In the genomic region with DNA sequence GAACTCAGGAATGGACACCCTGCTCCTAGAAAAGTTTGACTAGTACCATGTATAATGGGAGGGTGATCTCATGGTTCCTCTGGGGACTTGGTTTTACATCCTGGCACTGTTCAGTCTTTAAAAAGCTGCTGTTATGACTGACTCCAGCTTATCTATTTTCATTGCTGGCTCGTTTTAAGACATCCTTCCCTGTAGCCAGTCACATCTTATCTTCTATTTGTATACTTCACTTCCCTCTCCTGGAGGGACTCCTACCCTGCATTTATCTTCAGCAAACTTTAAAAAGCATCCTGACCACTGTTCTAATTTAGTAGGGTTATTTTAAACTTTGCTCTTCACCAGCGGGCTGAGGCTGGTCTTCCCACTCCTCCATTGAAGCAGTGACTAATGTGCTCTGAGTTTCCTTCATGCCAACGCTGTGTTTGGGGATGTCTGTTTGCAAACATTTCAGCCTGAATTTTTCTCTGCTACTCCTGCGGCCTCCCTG, we compare ENCODE assay signal across 17 cellular contexts.
A peak's percentile ranks its signal among the peaks of the same experiment; 100 is the strongest.
DNase-seq lines count a peak whose midpoint lies in the region; ATAC-seq, FAIRE-seq and TF ChIP-seq lines count a peak whose summit lies in the region.
"Had no signal": no experiment of that assay in that cellular context is flagged by ENCODE, and none has a peak within 500 bp of the region (broad histone marks: within the 10 kb centered on the region; RNA-seq: fewer than 3 reads in every experiment).

No MANE protein-coding gene starts in this region.

- no peak overlapping the region for H3K4me3 Mint-ChIP-seq in astrocyte (ENCODE audit: unreplicated experiment)
- H3K4me3 Mint-ChIP-seq in activated T-helper 1 cell treated with anti-CD3 and anti-CD28 coated beads, Interleukin-12 subunit alpha, Interleukin-12 subunit beta, Interleukin-2, Interleukin-4 antibody, amounts not matched to agents 30 ng/mL and 10 ng/mL and 1 ng/mL, durations not matched to agents 14 hours and 24 hours and 36 hours = no peak overlapping the region
- H3K4me3 Mint-ChIP-seq: activated naive CD4-positive, alpha-beta T cell treated with anti-CD3 and anti-CD28 coated beads, Interleukin-2, amount 50 U/mL, for 24 hours had no signal

- no peak for FAIRE-seq in astrocyte (lab: Jason Lieb, UNC)
- FAIRE-seq: A204.1, G401.6 had no signal

- peaks cover 7% of the 10 kb centered on the region for H3K4me1 Mint-ChIP-seq in astrocyte (ENCODE audit: low read depth, unreplicated experiment)
- no peaks in the 10 kb centered on the region for H3K4me1 Mint-ChIP-seq in activated T-helper 1 cell treated with anti-CD3 and anti-CD28 coated beads, Interleukin-12 subunit alpha, Interleukin-12 subunit beta, Interleukin-2, Interleukin-4 antibody, amounts not matched to agents 30 ng/mL and 10 ng/mL and 1 ng/mL, durations not matched to agents 14 hours and 24 hours and 36 hours (ENCODE audit: low read depth)
- H3K4me1 Mint-ChIP-seq: activated naive CD4-positive, alpha-beta T cell treated with anti-CD3 and anti-CD28 coated beads, Interleukin-2, amount 50 U/mL, for 24 hours had no signal

- no peak overlapping the region for H3K4me2 ChIP-seq in astrocyte (ENCODE audit: low read length)

- no peak for TF ChIP-seq CTCF in astrocyte (IDR thresholded peaks at IDR 0.05; ENCODE audit: insufficient read depth, low read depth, low read length)
- TF ChIP-seq CTCF in GM13977 (IDR thresholded peaks at IDR 0.05; ENCODE audit: extremely low read depth, insufficient read depth, missing control alignments) = no peak

- no peaks in the 10 kb centered on the region for H3K9me3 ChIP-seq in astrocyte (ENCODE audit: insufficient read depth, low read depth, low read length)
- H3K9me3 ChIP-seq: spleen had no signal

- intact Hi-C loops in Right ventricle myocardium inferior (cut with DNase I) (loop anchor here (5.0 to 10.0 kb wide), 2 partner anchors 132 to 230 kb away; no protein-coding TSS in a partner anchor), cardiac septum (cut with DNase I) (loop anchor here (5.0 kb wide), 1 partner anchor 238 kb away; no protein-coding TSS in a partner anchor), left ventricle myocardium superior (cut with micrococcal nuclease) (no loop called here), posterior cingulate gyrus (cut with DNase I) (loop anchor here (10.0 kb wide), 1 partner anchor 120 kb away; no protein-coding TSS in a partner anchor)
- intact Hi-C loops in activated T-helper 1 cell treated with anti-CD3 and anti-CD28 coated beads, Interleukin-12 subunit alpha, Interleukin-12 subunit beta, Interleukin-2, Interleukin-4 antibody, amounts not matched to agents 30 ng/mL and 10 ng/mL and 1 ng/mL, durations not matched to agents 14 hours and 24 hours and 36 hours (cut with micrococcal nuclease) = no loop called here

- no peak overlapping the region for H3K27ac Mint-ChIP-seq in astrocyte (ENCODE audit: unreplicated experiment)
- no peak overlapping the region for H3K27ac Mint-ChIP-seq in activated T-helper 1 cell treated with anti-CD3 and anti-CD28 coated beads, Interleukin-12 subunit alpha, Interleukin-12 subunit beta, Interleukin-2, Interleukin-4 antibody, amounts not matched to agents 30 ng/mL and 10 ng/mL and 1 ng/mL, durations not matched to agents 14 hours and 24 hours and 36 hours
- H3K27ac Mint-ChIP-seq: activated naive CD4-positive, alpha-beta T cell treated with anti-CD3 and anti-CD28 coated beads, Interleukin-2, amount 50 U/mL, for 24 hours had no signal

- no peak overlapping the region for H2AFZ ChIP-seq in astrocyte (ENCODE audit: low read depth, low read length)

- no peaks in the 10 kb centered on the region for H3K27me3 Mint-ChIP-seq in astrocyte (ENCODE audit: low read depth, unreplicated experiment)
- H3K27me3 Mint-ChIP-seq in activated T-helper 1 cell treated with anti-CD3 and anti-CD28 coated beads, Interleukin-12 subunit alpha, Interleukin-12 subunit beta, Interleukin-2, Interleukin-4 antibody, amounts not matched to agents 30 ng/mL and 10 ng/mL and 1 ng/mL, durations not matched to agents 14 hours and 24 hours and 36 hours (ENCODE audit: insufficient read depth) = no peaks in the 10 kb centered on the region
- H3K27me3 Mint-ChIP-seq: activated naive CD4-positive, alpha-beta T cell treated with anti-CD3 and anti-CD28 coated beads, Interleukin-2, amount 50 U/mL, for 24 hours had no signal

- no peaks in the 10 kb centered on the region for H4K20me1 ChIP-seq in astrocyte (ENCODE audit: insufficient read depth, low read length)

- no peaks in the 10 kb centered on the region for H3K27me3 ChIP-seq in astrocyte (ENCODE audit: insufficient read depth, low read length)
- H3K27me3 ChIP-seq: spleen had no signal

- in situ Hi-C loops in GM13977 (cut with MboI; ENCODE audit: low pct_unique_long_range_greater_than_20kb, low sequenced_read_pairs, unreplicated experiment) = no loop called here

- 26% methylated on average over 4 of the region's 4 CpGs for WGBS in urinary bladder

- ATAC-seq in Right ventricle myocardium inferior (peak; percentile 86), left ventricle myocardium superior (peak; percentile 97)
- ATAC-seq: esophagus mucosa had no signal

- H3K4me1 ChIP-seq in astrocyte (ENCODE audit: insufficient read depth, low read length) (peaks cover 3% of the 10 kb centered on the region), urinary bladder (ENCODE audit: insufficient read depth) (no peaks in the 10 kb centered on the region)

- no peaks in the 10 kb centered on the region for H3K79me2 ChIP-seq in astrocyte (ENCODE audit: insufficient read depth, low read length)

- H3K27ac ChIP-seq in astrocyte (ENCODE audit: low read depth, low read length) (no peak overlapping the region), urinary bladder (ENCODE audit: low read depth) (peak overlapping the region; percentile 4)
- H3K27ac ChIP-seq: spleen had no signal

- H3K9ac ChIP-seq in astrocyte (ENCODE audit: low read length) = no peak overlapping the region

- H3K36me3 ChIP-seq in astrocyte (ENCODE audit: insufficient read depth, low read length) = no peaks in the 10 kb centered on the region
- H3K36me3 ChIP-seq in urinary bladder (ENCODE audit: insufficient read depth) = no peaks in the 10 kb centered on the region
- H3K36me3 ChIP-seq: spleen had no signal

- no peaks in the 10 kb centered on the region for H3K36me3 Mint-ChIP-seq in astrocyte (ENCODE audit: low read depth, unreplicated experiment)
- no peaks in the 10 kb centered on the region for H3K36me3 Mint-ChIP-seq in activated T-helper 1 cell treated with anti-CD3 and anti-CD28 coated beads, Interleukin-12 subunit alpha, Interleukin-12 subunit beta, Interleukin-2, Interleukin-4 antibody, amounts not matched to agents 30 ng/mL and 10 ng/mL and 1 ng/mL, durations not matched to agents 14 hours and 24 hours and 36 hours (ENCODE audit: low read depth)
- H3K36me3 Mint-ChIP-seq: activated naive CD4-positive, alpha-beta T cell treated with anti-CD3 and anti-CD28 coated beads, Interleukin-2, amount 50 U/mL, for 24 hours had no signal

- DNase-seq in Right ventricle myocardium inferior (ENCODE audit: missing footprints) (no peak), cardiac septum (ENCODE audit: low spot score) (no peak), astrocyte (ENCODE audit: low read depth) (peak; percentile 38), left ventricle myocardium superior (no peak), posterior cingulate gyrus (no peak), GM13977 (ENCODE audit: low spot score) (no peak)
- no peak for DNase-seq in activated T-helper 1 cell treated with anti-CD3 and anti-CD28 coated beads, Interleukin-12 subunit alpha, Interleukin-12 subunit beta, Interleukin-2, Interleukin-4 antibody, amounts not matched to agents 30 ng/mL and 10 ng/mL and 1 ng/mL, durations not matched to agents 14 hours and 24 hours and 36 hours (ENCODE audit: low spot score)
- DNase-seq: activated CD4-positive, CD25-positive, alpha-beta regulatory T cell; cortex of kidney; GOT3; nucleus accumbens; spleen had no signal

- no peaks in the 10 kb centered on the region for H3K9me3 Mint-ChIP-seq in astrocyte (ENCODE audit: unreplicated experiment)
- no peaks in the 10 kb centered on the region for H3K9me3 Mint-ChIP-seq in activated T-helper 1 cell treated with anti-CD3 and anti-CD28 coated beads, Interleukin-12 subunit alpha, Interleukin-12 subunit beta, Interleukin-2, Interleukin-4 antibody, amounts not matched to agents 30 ng/mL and 10 ng/mL and 1 ng/mL, durations not matched to agents 14 hours and 24 hours and 36 hours
- H3K9me3 Mint-ChIP-seq: activated naive CD4-positive, alpha-beta T cell treated with anti-CD3 and anti-CD28 coated beads, Interleukin-2, amount 50 U/mL, for 24 hours had no signal

- H3K4me3 ChIP-seq in astrocyte (ENCODE audit: insufficient read depth, low read depth, low read length) (no peak overlapping the region), urinary bladder (ENCODE audit: low read depth, low read length) (no peak overlapping the region)
- H3K4me3 ChIP-seq: spleen had no signal

Comparison
In these comparisons a context has a peak if more than half of its experiments do, and no peak if none do; other contexts are left out.
1. intact Hi-C loops: an anchor here in Right ventricle myocardium inferior (5.0 to 10.0 kb wide), cardiac septum (5.0 kb wide) and posterior cingulate gyrus (10.0 kb wide); none called in left ventricle myocardium superior and activated T-helper 1 cell treated with anti-CD3 and anti-CD28 coated beads, Interleukin-12 subunit alpha, Interleukin-12 subunit beta, Interleukin-2, Interleukin-4 antibody, amounts not matched to agents 30 ng/mL and 10 ng/mL and 1 ng/mL, durations not matched to agents 14 hours and 24 hours and 36 hours.